9 cellular contexts compared by ENCODE assay signal in the genomic region with DNA sequence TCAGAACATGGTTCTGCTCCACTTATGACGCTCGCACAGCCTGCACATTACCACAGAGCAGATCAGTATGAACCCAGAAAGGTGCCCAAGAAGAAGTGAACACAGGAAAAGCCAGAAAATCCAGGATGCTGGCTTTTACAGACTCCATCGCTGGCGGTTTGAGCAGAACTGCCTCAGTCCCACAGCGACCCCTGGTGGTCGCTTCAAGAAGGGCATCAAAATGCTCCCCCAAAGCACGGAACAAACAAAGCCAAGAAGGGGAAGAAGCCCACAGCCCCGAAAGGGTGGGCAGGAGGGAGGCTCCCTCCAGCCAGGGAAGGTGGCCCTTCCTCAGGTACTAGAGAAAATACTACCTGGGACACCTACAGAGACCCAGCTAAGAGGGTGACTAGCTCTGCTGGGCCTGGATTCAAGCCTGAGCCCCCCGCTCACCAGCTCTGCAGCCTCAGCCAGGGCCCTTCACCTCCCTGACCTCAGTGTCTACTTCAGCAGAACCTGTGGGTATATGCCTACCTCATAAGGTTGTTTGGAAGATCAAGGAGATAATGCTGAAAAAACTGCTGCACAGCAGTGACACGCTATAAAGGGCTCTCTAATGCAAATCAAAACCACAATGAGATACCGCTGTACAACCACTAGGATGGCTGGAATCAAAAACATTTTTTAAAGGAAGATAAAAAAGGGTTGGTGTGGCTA.
DNase-seq lines count a peak whose midpoint lies in the region; ATAC-seq and TF ChIP-seq lines count a peak whose summit lies in the region.
"Had no signal": no experiment of that assay in that cellular context is flagged by ENCODE, and none has a peak within 500 bp of the region (broad histone marks: within the 10 kb centered on the region; RNA-seq: fewer than 3 reads in every experiment).

No MANE protein-coding gene starts in this region.

- CTCF ChIA-PET in PC-9 (lab: Charles Lee) = no interaction called here

- peaks cover 35% of the 10 kb centered on the region for H3K36me3 ChIP-seq in PC-9 (ENCODE audit: low read depth)

- no peak overlapping the region for H3K4me2 ChIP-seq in PC-9

- TF ChIP-seq POLR2A in erythroblast (IDR thresholded peaks at IDR 0.05; ENCODE audit: low read length) = no peak

- no peaks in the 10 kb centered on the region; the same call in 1 of the 2 replicates for H3K9me3 ChIP-seq in PC-9 (ENCODE audit: insufficient read depth, low read depth)

- no peak overlapping the region for H2AFZ ChIP-seq in PC-9

- H3F3A ChIP-seq in PC-9 (ENCODE audit: insufficient read depth, low read depth) = peaks cover 35% of the 10 kb centered on the region

- DNase-seq in NOMO-1 treated with dmso at 0.1 percent for 144 hours (lab: John Stamatoyannopoulos, UW; ENCODE audit: unreplicated experiment) (peak; percentile 7), NOMO-1 (lab: John Stamatoyannopoulos, UW; ENCODE audit: unreplicated experiment in 2 of 2) (no peak), PC-9 (peak in 1 of 2 experiments; percentile 33), erythroblast (lab: John Stamatoyannopoulos, UW) (peak; percentile 50 to 54), NCI-H187 treated with DMSO at 0.1 percent for 48 hours (lab: John Stamatoyannopoulos, UW) (no peak)
- DNase-seq in stimulated activated CD4-positive, alpha-beta T cell treated with anti-CD3 and anti-CD28 coated beads, Interleukin-4, amount 100 ng/mL, for 24 hours = peak; percentile 24
- DNase-seq: NCI-H1048 had no signal

- 0 out of 2 replicates have a peak, but pooled peaks cover 4% of the 10 kb centered on the region for H3K4me1 ChIP-seq in PC-9 (replicated peaks; ENCODE audit: insufficient read depth)

- no peaks in the 10 kb centered on the region for H4K20me1 ChIP-seq in PC-9 (ENCODE audit: insufficient read depth)

- no TSS peak for BruUV-seq in PC-9 (replicated peaks; lab: Mats Ljungman, UMichigan)

- H3K4me3 ChIP-seq in PC-9 = no peak overlapping the region

- peak; percentile 92 for TF ChIP-seq CTCF in PC-9 (conservative IDR thresholded peaks at IDR 0.05)

- POLR2A ChIA-PET in PC-9 (lab: Charles Lee; ENCODE audit: unreplicated experiment) = no interaction called here

- intact Hi-C loops in PC-9 (cut with micrococcal nuclease; ENCODE audit: unreplicated experiment) = no loop called here

- no peak overlapping the region for H3K27ac ChIP-seq in PC-9

- H3K9me2 ChIP-seq in PC-9 (ENCODE audit: insufficient read depth) = no peaks in the 10 kb centered on the region

- no peaks in the 10 kb centered on the region for H3K27me3 ChIP-seq in PC-9 (ENCODE audit: insufficient read depth, low read depth)

- ATAC-seq in HG03442 (IDR thresholded peaks at IDR 0.05; ENCODE audit: unreplicated experiment) (no peak), HG02852 (IDR thresholded peaks at IDR 0.05; ENCODE audit: unreplicated experiment) (no peak)

- 0 out of 2 replicates have a peak, but pooled peaks cover 4% of the 10 kb centered on the region for H3K79me2 ChIP-seq in PC-9 (ENCODE audit: low read depth)

Comparison
In these comparisons a context has a peak if more than half of its experiments do, and no peak if none do; other contexts are left out.
1. DNase-seq: peak in NOMO-1 treated with dmso at 0.1 percent for 144 hours (single experiment), erythroblast (2 of 2) and stimulated activated CD4-positive, alpha-beta T cell treated with anti-CD3 and anti-CD28 coated beads, Interleukin-4, amount 100 ng/mL, for 24 hours (single experiment); none in NOMO-1 (0 of 2) and NCI-H187 treated with DMSO at 0.1 percent for 48 hours (single experiment).